In the genomic region with DNA sequence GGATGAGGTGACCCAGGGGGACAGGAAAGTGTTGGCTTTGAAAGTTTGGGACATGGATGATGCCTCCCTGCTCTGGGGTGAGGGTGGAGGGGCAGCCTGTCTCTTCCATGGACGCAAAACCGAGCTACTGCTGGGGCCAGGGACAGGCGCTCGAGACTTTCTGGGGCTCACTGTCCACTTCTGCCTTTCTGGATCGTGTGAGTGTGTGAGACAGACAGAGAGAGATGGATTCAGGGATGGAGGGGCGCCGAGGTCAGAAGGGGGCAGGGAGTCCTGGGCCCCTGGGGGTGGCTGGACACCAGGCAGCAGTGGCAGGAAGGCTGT, we compare ENCODE assay signal across 19 cellular contexts.
"Had no signal": no experiment of that assay in that cellular context is flagged by ENCODE, and none has a peak within 500 bp of the region (broad histone marks: within the 10 kb centered on the region; RNA-seq: fewer than 3 reads in every experiment).

No MANE protein-coding gene starts in this region.

- H3K4me1 ChIP-seq: colonic mucosa had no signal

- H3K27me3 ChIP-seq: ovary had no signal

- H3K4me3 Mint-ChIP-seq: activated CD8-positive, alpha-beta memory T cell treated with anti-CD3 and anti-CD28 coated beads, Interleukin-2, amount 10 ng/mL, durations not matched to agents 7 days and 5 days; activated naive CD4-positive, alpha-beta T cell treated with anti-CD3 and anti-CD28 coated beads, Interleukin-2, amount 50 U/mL, for 24 hours; natural killer cell treated with Interleukin-12 subunit alpha and Interleukin-12 subunit beta and Interleukin-15 and Interleukin-18, amount 100 ng/mL, for 72 hours; T-helper 1 cell treated with Interleukin-12 subunit alpha and Interleukin-12 subunit beta and Interleukin-4 antibody, amounts not matched to agents 30 μg/mL and 1 μg/mL, for 36 hours had no signal

- H3K27ac Mint-ChIP-seq: activated CD8-positive, alpha-beta memory T cell treated with anti-CD3 and anti-CD28 coated beads, Interleukin-2, amount 10 ng/mL, durations not matched to agents 7 days and 5 days; activated naive CD4-positive, alpha-beta T cell treated with anti-CD3 and anti-CD28 coated beads, Interleukin-2, amount 50 U/mL, for 24 hours; activated T-helper 2 cell treated with anti-CD3 and anti-CD28 coated beads, Interferon-gamma antibody, Interleukin-2, Interleukin-4, amounts not matched to agents 10 μg/mL and 5 μg/mL and 100 μg/mL, durations not matched to agents 14 hours and 24 hours and 36 hours; natural killer cell treated with Interleukin-12 subunit alpha and Interleukin-12 subunit beta and Interleukin-15 and Interleukin-18, amount 100 ng/mL, for 72 hours; T-helper 1 cell treated with Interleukin-12 subunit alpha and Interleukin-12 subunit beta and Interleukin-4 antibody, amounts not matched to agents 30 μg/mL and 1 μg/mL, for 36 hours had no signal

- H3K4me1 Mint-ChIP-seq: activated CD8-positive, alpha-beta memory T cell treated with anti-CD3 and anti-CD28 coated beads, Interleukin-2, amount 10 ng/mL, durations not matched to agents 7 days and 5 days had no signal

- H3K36me3 ChIP-seq: adrenal gland, colonic mucosa, esophagus squamous epithelium, ovary, upper lobe of right lung, WERI-Rb-1 had no signal

- H3K27ac ChIP-seq: adrenal gland, colonic mucosa, ovary, upper lobe of right lung, WERI-Rb-1 had no signal

- H3K4me3 ChIP-seq: adrenal gland, colonic mucosa, mucosa of descending colon, ovary, upper lobe of right lung had no signal

- H3K9me3 Mint-ChIP-seq: activated naive CD4-positive, alpha-beta T cell treated with anti-CD3 and anti-CD28 coated beads, Interleukin-2, amount 50 U/mL, for 24 hours; activated T-helper 2 cell treated with anti-CD3 and anti-CD28 coated beads, Interferon-gamma antibody, Interleukin-2, Interleukin-4, amounts not matched to agents 10 μg/mL and 5 μg/mL and 100 μg/mL, durations not matched to agents 14 hours and 24 hours and 36 hours; natural killer cell treated with Interleukin-12 subunit alpha and Interleukin-12 subunit beta and Interleukin-15 and Interleukin-18, amount 100 ng/mL, for 72 hours; T-helper 1 cell treated with Interleukin-12 subunit alpha and Interleukin-12 subunit beta and Interleukin-4 antibody, amounts not matched to agents 30 μg/mL and 1 μg/mL, for 36 hours had no signal

- ATAC-seq: activated CD8-positive, alpha-beta memory T cell treated with anti-CD3 and anti-CD28 coated beads, Interleukin-2, amount 10 ng/mL, durations not matched to agents 7 days and 5 days; mucosa of descending colon; natural killer cell treated with Interleukin-12 subunit alpha and Interleukin-12 subunit beta and Interleukin-15 and Interleukin-18, amount 100 ng/mL, for 72 hours; stimulated activated naive CD8-positive, alpha-beta T cell treated with anti-CD3 and anti-CD28 coated beads, Interleukin-15, Interleukin-2, amounts not matched to agents 100 U/mL and 50 U/mL, for 24 hours; upper lobe of right lung had no signal

- DNase-seq: activated CD4-positive, alpha-beta T cell treated with anti-CD3 and anti-CD28 coated beads, Interleukin-2, amount 50 U/mL, for 48 hours; activated CD8-positive, alpha-beta memory T cell treated with anti-CD3 and anti-CD28 coated beads, Interleukin-2, amount 10 ng/mL, durations not matched to agents 7 days and 5 days; activated T-cell treated with anti-CD3 and anti-CD28 coated beads, Interleukin-2, amount 50 U/mL, for 1 hour; adrenal gland; caudate nucleus; colonic mucosa; esophagus squamous epithelium; mammary epithelial cell; mucosa of descending colon; ovary; SHP77 treated with DMSO at 0.1 percent for 48 hours; small intestine; stimulated activated naive CD8-positive, alpha-beta T cell treated with anti-CD3 and anti-CD28 coated beads, Interleukin-15, Interleukin-2, amounts not matched to agents 100 U/mL and 50 U/mL, for 24 hours; upper lobe of right lung; WERI-Rb-1 had no signal

- H3K36me3 Mint-ChIP-seq: activated CD8-positive, alpha-beta memory T cell treated with anti-CD3 and anti-CD28 coated beads, Interleukin-2, amount 10 ng/mL, durations not matched to agents 7 days and 5 days; activated naive CD4-positive, alpha-beta T cell treated with anti-CD3 and anti-CD28 coated beads, Interleukin-2, amount 50 U/mL, for 24 hours; natural killer cell treated with Interleukin-12 subunit alpha and Interleukin-12 subunit beta and Interleukin-15 and Interleukin-18, amount 100 ng/mL, for 72 hours had no signal

- H3K9me3 ChIP-seq: adrenal gland, colonic mucosa, esophagus squamous epithelium, mucosa of descending colon, ovary, upper lobe of right lung had no signal
